In the genomic region with DNA sequence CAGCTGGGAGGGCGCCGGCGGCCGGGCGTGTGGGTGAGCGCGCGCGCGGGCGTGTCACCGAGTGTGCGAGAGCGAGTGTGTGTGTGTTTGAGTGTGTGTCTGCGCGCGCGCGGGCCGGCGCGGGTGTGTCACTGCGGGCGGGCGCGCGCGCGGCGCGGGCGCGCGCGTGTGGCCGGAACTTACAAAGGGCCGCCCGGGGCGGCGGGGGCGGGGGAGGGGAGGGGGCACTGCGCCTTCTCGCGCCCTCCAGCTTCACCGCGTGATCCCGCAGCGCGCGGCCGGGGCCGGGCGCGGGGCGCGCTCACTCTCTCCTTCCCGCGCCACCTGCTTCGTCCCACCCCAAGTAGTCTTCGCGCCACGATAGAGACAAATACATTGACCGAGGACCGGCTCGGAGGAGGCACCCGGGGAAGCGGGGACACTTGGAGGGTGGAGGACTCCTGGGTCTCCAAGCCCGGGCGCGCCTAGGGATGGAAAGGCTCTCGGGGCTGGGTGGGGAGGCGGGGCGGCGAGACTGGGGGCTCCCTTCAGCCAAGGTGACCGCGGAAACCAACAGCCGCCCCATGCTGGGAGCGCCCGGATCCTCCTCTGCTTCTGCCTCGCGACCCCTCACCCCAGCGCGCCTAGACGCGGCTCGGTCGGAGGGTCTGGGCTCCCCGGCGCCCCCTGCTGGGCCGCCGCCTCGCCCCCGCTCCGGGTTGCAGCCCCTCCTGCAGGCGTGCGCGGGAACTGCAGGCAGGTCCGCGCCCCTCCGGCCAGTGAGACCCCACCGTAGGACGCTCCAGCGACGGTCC, we compare ENCODE assay signal across 8 cellular contexts. TPM values are rescaled to one million over a fixed set of nuclear protein-coding genes. Genes with fewer than 3 reads are reported as not detected.
DNase-seq lines count a peak whose midpoint lies in the region; ATAC-seq and TF ChIP-seq lines count a peak whose summit lies in the region.

A gene with protein sequence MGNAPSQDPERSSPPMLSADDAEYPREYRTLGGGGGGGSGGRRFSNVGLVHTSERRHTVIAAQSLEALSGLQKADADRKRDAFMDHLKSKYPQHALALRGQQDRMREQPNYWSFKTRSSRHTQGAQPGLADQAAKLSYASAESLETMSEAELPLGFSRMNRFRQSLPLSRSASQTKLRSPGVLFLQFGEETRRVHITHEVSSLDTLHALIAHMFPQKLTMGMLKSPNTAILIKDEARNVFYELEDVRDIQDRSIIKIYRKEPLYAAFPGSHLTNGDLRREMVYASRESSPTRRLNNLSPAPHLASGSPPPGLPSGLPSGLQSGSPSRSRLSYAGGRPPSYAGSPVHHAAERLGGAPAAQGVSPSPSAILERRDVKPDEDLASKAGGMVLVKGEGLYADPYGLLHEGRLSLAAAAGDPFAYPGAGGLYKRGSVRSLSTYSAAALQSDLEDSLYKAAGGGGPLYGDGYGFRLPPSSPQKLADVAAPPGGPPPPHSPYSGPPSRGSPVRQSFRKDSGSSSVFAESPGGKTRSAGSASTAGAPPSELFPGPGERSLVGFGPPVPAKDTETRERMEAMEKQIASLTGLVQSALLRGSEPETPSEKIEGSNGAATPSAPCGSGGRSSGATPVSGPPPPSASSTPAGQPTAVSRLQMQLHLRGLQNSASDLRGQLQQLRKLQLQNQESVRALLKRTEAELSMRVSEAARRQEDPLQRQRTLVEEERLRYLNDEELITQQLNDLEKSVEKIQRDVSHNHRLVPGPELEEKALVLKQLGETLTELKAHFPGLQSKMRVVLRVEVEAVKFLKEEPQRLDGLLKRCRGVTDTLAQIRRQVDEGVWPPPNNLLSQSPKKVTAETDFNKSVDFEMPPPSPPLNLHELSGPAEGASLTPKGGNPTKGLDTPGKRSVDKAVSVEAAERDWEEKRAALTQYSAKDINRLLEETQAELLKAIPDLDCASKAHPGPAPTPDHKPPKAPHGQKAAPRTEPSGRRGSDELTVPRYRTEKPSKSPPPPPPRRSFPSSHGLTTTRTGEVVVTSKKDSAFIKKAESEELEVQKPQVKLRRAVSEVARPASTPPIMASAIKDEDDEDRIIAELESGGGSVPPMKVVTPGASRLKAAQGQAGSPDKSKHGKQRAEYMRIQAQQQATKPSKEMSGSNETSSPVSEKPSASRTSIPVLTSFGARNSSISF (minus strand): TSS at position 101 of the 794 bp plus-strand sequence. CDS start 247 bp downstream, outside the sequence.

- H3K4me3 ChIP-seq in Panc1 (ENCODE audit: low read depth in 2 of 2, low read length in 2 of 2): peak within 1 kb of the TSS; percentile 49 to 56
- peak within 1 kb of the TSS; percentile 53 for H3K4me3 ChIP-seq in cardiac muscle cell
- H3K4me3 ChIP-seq in psoas muscle: peak within 1 kb of the TSS; percentile 64

- no peak within 1 kb of the TSS for H3K27ac ChIP-seq in Panc1 (ENCODE audit: low read length)
- H3K27ac ChIP-seq in cardiac muscle cell: no peak within 1 kb of the TSS
- H3K27ac ChIP-seq in psoas muscle: no peak within 1 kb of the TSS

- H3K9me3 ChIP-seq in Panc1 (ENCODE audit: control insufficient read depth, insufficient read depth, low read depth, low read length): no peaks in the 10 kb centered on the region
- H3K9me3 ChIP-seq in cardiac muscle cell (ENCODE audit: low read depth): no peaks in the 10 kb centered on the region
- no peaks in the 10 kb centered on the region for H3K9me3 ChIP-seq in psoas muscle

- POLR2A ChIA-PET in Panc1 (lab: Charles Lee): interaction anchor here (0.6 kb wide), 1 partner anchor 10 kb away, joined by 12 read pairs; no protein-coding TSS in a partner anchor

- TF ChIP-seq CTCF in CD14-positive monocyte (IDR thresholded peaks at IDR 0.05) (peak; percentile 95), Panc1 (IDR thresholded peaks at IDR 0.05) (peak; percentile 97), cardiac muscle cell (IDR thresholded peaks at IDR 0.05; ENCODE audit: low read depth, low read length) (peak; percentile 82), psoas muscle (IDR thresholded peaks at IDR 0.05) (peak; percentile 58)

- no peak within 1 kb of the TSS for H3K27ac Mint-ChIP-seq in CD14-positive monocyte
- H3K27ac Mint-ChIP-seq in activated naive CD4-positive, alpha-beta T cell treated with anti-CD3 and anti-CD28 coated beads, Interleukin-2, amount 10 ng/mL, durations not matched to agents 7 days and 5 days: no peak within 1 kb of the TSS

- H3K36me3 Mint-ChIP-seq in CD14-positive monocyte: no peaks in the 10 kb centered on the region
- H3K36me3 Mint-ChIP-seq in activated naive CD4-positive, alpha-beta T cell treated with anti-CD3 and anti-CD28 coated beads, Interleukin-2, amount 10 ng/mL, durations not matched to agents 7 days and 5 days: no peaks in the 10 kb centered on the region

- ATAC-seq in Panc1 (peak; percentile 65), psoas muscle (peak; percentile 42 to 74 (median 66)), GM18870 (IDR thresholded peaks at IDR 0.05; ENCODE audit: unreplicated experiment) (no peak)

- DNase-seq in CD14-positive monocyte (ENCODE audit: low spot score) (no peak), HT-29 (ENCODE audit: low spot score) (peak; percentile 76), Panc1 (ENCODE audit: low read depth, low spot score) (no peak), cardiac muscle cell (ENCODE audit: low read depth in 1 of 2, low spot score in 1 of 2) (peak; percentile 13 to 65), psoas muscle (peak; percentile 70 to 75), SIG-M5 treated with dmso at 0.1 percent for 504 hours (lab: John Stamatoyannopoulos, UW; ENCODE audit: unreplicated experiment) (no peak)
- peak; percentile 64 for DNase-seq in activated naive CD4-positive, alpha-beta T cell treated with anti-CD3 and anti-CD28 coated beads, Interleukin-2, amount 10 ng/mL, durations not matched to agents 7 days and 5 days

- H3K36me3 ChIP-seq in Panc1 (ENCODE audit: control insufficient read depth, insufficient read depth, low read length): no peaks in the 10 kb centered on the region
- H3K36me3 ChIP-seq in cardiac muscle cell: no peaks in the 10 kb centered on the region
- H3K36me3 ChIP-seq in psoas muscle (ENCODE audit: insufficient read depth in 1 of 2, low read depth in 1 of 2): no peaks in the 10 kb centered on the region

- H3K9me3 Mint-ChIP-seq in CD14-positive monocyte: peaks cover 0 to 24% (median 8%) of the 10 kb centered on the region in 7 donors
- H3K9me3 Mint-ChIP-seq in activated naive CD4-positive, alpha-beta T cell treated with anti-CD3 and anti-CD28 coated beads, Interleukin-2, amount 10 ng/mL, durations not matched to agents 7 days and 5 days: no peaks in the 10 kb centered on the region

- peaks cover 86 to 98% (median 91%) of the 10 kb centered on the region in 3 donors for H3K27me3 Mint-ChIP-seq in CD14-positive monocyte (ENCODE audit: low read depth in 3 of 3)
- peaks cover 98% of the 10 kb centered on the region for H3K27me3 Mint-ChIP-seq in activated naive CD4-positive, alpha-beta T cell treated with anti-CD3 and anti-CD28 coated beads, Interleukin-2, amount 10 ng/mL, durations not matched to agents 7 days and 5 days

- in situ Hi-C loops in Panc1 (cut with HindIII; ENCODE audit: low pct_unique_long_range_greater_than_20kb, low sequenced_read_pairs): no loop called here

- 0 to 1% (median 1%) methylated on average over 56 to 104 of the region's 104 CpGs for WGBS in psoas muscle, 3 donors

- no TSS peak for BruUV-seq in Panc1 (replicated peaks; lab: Mats Ljungman, UMichigan)

- CTCF ChIA-PET in Panc1 (lab: Charles Lee): interaction anchor here (0.6 to 0.8 kb wide), 3 partner anchors 28 to 48 kb away, joined by 3 to 9 read pairs (median 3); no protein-coding TSS in a partner anchor
- CTCF ChIA-PET in activated naive CD4-positive, alpha-beta T cell treated with anti-CD3 and anti-CD28 coated beads, Interleukin-2, amount 10 ng/mL, durations not matched to agents 7 days and 5 days (lab: Charles Lee): interaction anchor here (1.2 to 4.5 kb wide), 5 partner anchors 9 to 61 kb away, joined by 3 to 23 read pairs (median 5); no protein-coding TSS in a partner anchor

- H3K4me1 ChIP-seq in Panc1 (ENCODE audit: control insufficient read depth, insufficient read depth, low read length) (peaks cover 14% of the 10 kb centered on the region), cardiac muscle cell (ENCODE audit: low read depth) (peaks cover 15% of the 10 kb centered on the region), psoas muscle (peaks cover 9% of the 10 kb centered on the region)

- H3K4me3 Mint-ChIP-seq in CD14-positive monocyte: peak within 1 kb of the TSS; percentile 70 to 86
- H3K4me3 Mint-ChIP-seq in activated naive CD4-positive, alpha-beta T cell treated with anti-CD3 and anti-CD28 coated beads, Interleukin-2, amount 10 ng/mL, durations not matched to agents 7 days and 5 days: peak within 1 kb of the TSS; percentile 61

- H3K4me1 Mint-ChIP-seq in CD14-positive monocyte: peaks cover 6% of the 10 kb centered on the region
- H3K4me1 Mint-ChIP-seq in activated naive CD4-positive, alpha-beta T cell treated with anti-CD3 and anti-CD28 coated beads, Interleukin-2, amount 10 ng/mL, durations not matched to agents 7 days and 5 days: peaks cover 14% of the 10 kb centered on the region

- H3K27me3 ChIP-seq in Panc1 (ENCODE audit: control insufficient read depth, insufficient read depth, low read length) (no peaks in the 10 kb centered on the region), cardiac muscle cell (peaks cover 69% of the 10 kb centered on the region), psoas muscle (ENCODE audit: insufficient read depth in 3 of 3, low read length in 2 of 3) (peaks cover 0 to 68% (median 18%) of the 10 kb centered on the region in 3 donors)

- intact Hi-C loops in CD14-positive monocyte (cut with micrococcal nuclease) (no loop called here), Panc1 (cut with micrococcal nuclease; ENCODE audit: unreplicated experiment) (no loop called here), psoas muscle (cut with DNase I) (no loop called here)

RNA-seq across cellular contexts. Expression of the gene that starts here (rescaled TPM):
- polyA plus RNA-seq in CD14-positive monocyte (not detected), cardiac muscle cell (2.3 and 4.6 TPM in 2 replicates), psoas muscle (under 1 TPM; 0.04 to 0.18 (median 0.08) TPM)
- 4.9 and 6.0 TPM in 2 replicates for total RNA-seq in HT-29 (2014; rRNA removed; shearing (Covaris generic))
- total RNA-seq in Panc1 (2021; ENCODE audit: unreplicated experiment) (12.8 TPM), cardiac muscle cell (5.2 and 10.8 TPM in 2 replicates), psoas muscle (under 1 TPM in 3 of 4 donors, not detected in 1; 0.13 to 0.39 (median 0.30) TPM)
- polyA plus RNA-seq in Panc1 (2012; ENCODE audit: insufficient read length): 13.0 TPM

Comparison
In these comparisons a context has a peak if more than half of its experiments do, and no peak if none do; other contexts are left out.
1. Peak in DNase-seq, ATAC-seq and H3K4me3 ChIP-seq in psoas muscle; RNA of the gene not detected or under 1 TPM.
2. DNase-seq: peak in HT-29 (single experiment), activated naive CD4-positive, alpha-beta T cell treated with anti-CD3 and anti-CD28 coated beads, Interleukin-2, amount 10 ng/mL, durations not matched to agents 7 days and 5 days (single experiment) and cardiac muscle cell (2 of 2); none in CD14-positive monocyte (single experiment), Panc1 (single experiment) and SIG-M5 treated with dmso at 0.1 percent for 504 hours (single experiment).
3. Peak in every context shown above with its lines, with median percentiles within 50 percentile points of each other: CTCF ChIP-seq and H3K4me3 ChIP-seq.